In genomic region chr6:31441368-31442267, GRCh38 we compare ENCODE assay signal across 8 cellular contexts. TPM values are rescaled to one million over a fixed set of nuclear protein-coding genes. Genes with fewer than 3 reads are reported as not detected.
A peak's percentile ranks its signal among the peaks of the same experiment; 100 is the strongest.
DNase-seq lines count a peak whose midpoint lies in the region; ATAC-seq, FAIRE-seq and TF ChIP-seq lines count a peak whose summit lies in the region.

No MANE protein-coding gene starts in this region.

- intact Hi-C loops in activated B cell treated with CpG ODN at 0.5 μM for 24 hours (cut with micrococcal nuclease) (loop anchor here (1.0 to 2.0 kb wide), 3 partner anchors 44 to 305 kb away; no protein-coding TSS in a partner anchor), HepG2 (cut with micrococcal nuclease; ENCODE audit: unreplicated experiment) (loop anchor here (1.0 kb wide), 1 partner anchor 42 kb away; no protein-coding TSS in a partner anchor)

- no peak overlapping the region for H3K4me3 ChIP-seq in LNCaP clone FGC (ENCODE audit: low read depth, low read length)
- peak overlapping the region; percentile 54 for H3K4me3 ChIP-seq in coronary artery
- H3K4me3 ChIP-seq in HepG2 (replicated peaks in 1 of 3; ENCODE audit: insufficient read depth in 1 of 3, low read depth in 2 of 3, low read length in 3 of 3): peak overlapping the region in 1 of 3 experiments; percentile 38; a peak in 2 of 6 replicates

- peaks cover 24% of the 10 kb centered on the region for H3K27me3 Mint-ChIP-seq in activated B cell treated with CpG ODN at 0.5 μM for 24 hours

- H3K9me3 ChIP-seq in HepG2 (ENCODE audit: low read length): peaks cover 17% of the 10 kb centered on the region

- peak; percentile 98 for ATAC-seq in activated B cell treated with CpG ODN at 0.5 μM for 24 hours (ENCODE audit: low read depth)
- ATAC-seq in HepG2: peak; percentile 95
- no peak for ATAC-seq in GM19395 (IDR thresholded peaks at IDR 0.05; ENCODE audit: unreplicated experiment)

- 21% methylated on average over 14 of the region's 28 CpGs for WGBS in HepG2 (ENCODE audit: low lambda C conversion rate)

- peaks cover 0 to 12% of the 10 kb centered on the region in 2 experiments; a peak in 3 of 5 replicates for H3K27me3 ChIP-seq in HepG2 (ENCODE audit: control insufficient read depth in 1 of 2, insufficient read depth in 2 of 2, low read length in 2 of 2)

- peak; percentile 83 for TF ChIP-seq RAD21 in HepG2 (CRISPR knock-in tag; IDR thresholded peaks at IDR 0.05)

- FAIRE-seq in HepG2 (lab: Jason Lieb, UNC): peak; percentile 72

- peaks cover 16% of the 10 kb centered on the region for H3K4me1 Mint-ChIP-seq in activated B cell treated with CpG ODN at 0.5 μM for 24 hours

- peaks cover 2% of the 10 kb centered on the region for H3K36me3 Mint-ChIP-seq in activated B cell treated with CpG ODN at 0.5 μM for 24 hours (ENCODE audit: low read depth)

- no peak overlapping the region for H3K4me3 Mint-ChIP-seq in activated B cell treated with CpG ODN at 0.5 μM for 24 hours

- TF ChIP-seq EP300 in HepG2 (IDR thresholded peaks at IDR 0.05; ENCODE audit: low read depth in 2 of 2, low read length in 2 of 2) (no peak), HepG2 (CRISPR knock-in tag; IDR thresholded peaks at IDR 0.05; ENCODE audit: borderline replicate concordance) (no peak)

- H3K9me3 Mint-ChIP-seq in activated B cell treated with CpG ODN at 0.5 μM for 24 hours: peaks cover 13% of the 10 kb centered on the region

- peaks cover 17% of the 10 kb centered on the region for H3K4me1 ChIP-seq in HepG2 (ENCODE audit: insufficient read depth, low read length)

- in situ Hi-C loops in HepG2 (cut with HindIII; ENCODE audit: extremely low pct_ligation_motif_present, low pct_unique_long_range_greater_than_20kb): loop anchor here (5.0 kb wide), 1 partner anchor 39 kb away; the partner anchor contains the start of gene MICA

- H2AFZ ChIP-seq in HepG2 (ENCODE audit: low read length): no peak overlapping the region

- BruUV-seq in HepG2 (replicated peaks; lab: Mats Ljungman, UMichigan): no TSS peak

- no peak overlapping the region for H3K9ac ChIP-seq in HepG2 (ENCODE audit: insufficient read depth, low read depth, low read length)

- H3K79me2 ChIP-seq in HepG2 (ENCODE audit: insufficient read depth, low read length): no peaks in the 10 kb centered on the region

- no peak overlapping the region for H3K27ac Mint-ChIP-seq in activated B cell treated with CpG ODN at 0.5 μM for 24 hours

- H4K20me1 ChIP-seq in HepG2 (ENCODE audit: insufficient read depth, low read length): no peaks in the 10 kb centered on the region

- TF ChIP-seq CTCF in LNCaP clone FGC (IDR thresholded peaks at IDR 0.05; ENCODE audit: control insufficient read depth, extremely low read depth, insufficient read depth) (peak; percentile 76), activated B cell treated with CpG ODN at 0.5 μM for 24 hours (IDR thresholded peaks at IDR 0.05) (peak; percentile 59), coronary artery (IDR thresholded peaks at IDR 0.05) (peak; percentile 89), HepG2 (CRISPR knock-in tag; IDR thresholded peaks at IDR 0.05) (peak; percentile 95)

- CTCF ChIA-PET in activated B cell treated with CpG ODN at 0.5 μM for 24 hours (lab: Charles Lee): interaction anchor here (0.6 to 1.9 kb wide), 11 partner anchors 9 to 810 kb away, joined by 3 to 20 read pairs (median 4); partner anchors contain the start of gene MICA
- CTCF ChIA-PET in HepG2 (lab: Yijun Ruan, JAX; ENCODE audit: low intra/inter-chr PET ratio, low total read pairs): interaction anchor here (3.4 kb wide), 1 partner anchor 44 kb away, joined by 102 read pairs; no protein-coding TSS in a partner anchor

- POLR2A ChIA-PET in activated B cell treated with CpG ODN at 0.5 μM for 24 hours (lab: Charles Lee) (interaction anchor here (0.6 to 1.8 kb wide), 3 partner anchors 21 to 294 kb away, joined by 7 to 25 read pairs (median 8); no protein-coding TSS in a partner anchor), HepG2 (lab: Yijun Ruan, JAX) (interaction anchor here (0.9 to 2.4 kb wide), 4 partner anchors 21 to 42 kb away, joined by 3 to 22 read pairs (median 9); partner anchors contain the start of gene MICA)

- H3K27ac ChIP-seq in coronary artery (no peak overlapping the region), HepG2 (ENCODE audit: extremely low read length, insufficient read depth, low read length) (no peak overlapping the region)

- DNase-seq in NCI-H2227 (lab: John Stamatoyannopoulos, UW; ENCODE audit: unreplicated experiment): peak; percentile 60
- no peak for DNase-seq in NCI-H2227 treated with DMSO at 0.1 percent for 48 hours (lab: John Stamatoyannopoulos, UW)
- DNase-seq in LNCaP clone FGC (ENCODE audit: low read depth): no peak
- DNase-seq in activated B cell treated with CpG ODN at 0.5 μM for 24 hours: peak; percentile 81
- DNase-seq in coronary artery (ENCODE audit: low spot score): peak; percentile 80
- peak; percentile 60 for DNase-seq in HepG2 (ENCODE audit: low spot score)
- DNase-seq in stimulated activated CD4-positive, alpha-beta T cell treated with anti-CD3 and anti-CD28 coated beads, TNF-alpha, amount 100 ng/mL, for 48 hours (ENCODE audit: low read depth in 3 of 3): peak in 2 of 3 donors; percentile 62 to 86

- TF ChIP-seq POLR2A in HepG2 (IDR thresholded peaks at IDR 0.05; ENCODE audit: insufficient read depth in 1 of 2, low read depth in 2 of 2, low read length in 2 of 2): no peak

- H3K4me2 ChIP-seq in HepG2 (ENCODE audit: low read depth, low read length): peak overlapping the region; percentile 56

- H3K36me3 ChIP-seq in HepG2 (replicated peaks in 1 of 2; ENCODE audit: control insufficient read depth in 1 of 2, insufficient read depth in 2 of 2, low read length in 2 of 2): no peaks in the 10 kb centered on the region

TF ChIP-seq in HepG2, 621 proteins besides CTCF, POLR2A, EP300 and RAD21 (continues in another document):
- no peak for TF ChIP-seq ZNF614 (CRISPR knock-in tag; IDR thresholded peaks at IDR 0.05; ENCODE audit: borderline replicate concordance)
- no peak for TF ChIP-seq SATB2 (CRISPR knock-in tag; IDR thresholded peaks at IDR 0.05)
- TF ChIP-seq RXRB (CRISPR knock-in tag; IDR thresholded peaks at IDR 0.05; ENCODE audit: borderline replicate concordance): 0 out of 2 replicates have a peak, but pooled peaks have one; percentile 22

RNA-seq across cellular contexts. Expression of gene MICA, which starts 38.2 kb away (rescaled TPM):
- 8.9 and 9.0 TPM in 2 replicates for total RNA-seq in activated B cell treated with CpG ODN at 0.5 μM for 24 hours
- 20.5 and 38.1 TPM in 2 replicates for total RNA-seq in HepG2 (2016; rRNA removed; fragmentation: Illumina TruSeq; extraction: Trizol)
- total RNA-seq in HepG2 (2016; cell fraction: cytosol; rRNA removed; fragmentation: Illumina TruSeq; extraction: Trizol; ENCODE audit: low read depth): 12.0 and 12.9 TPM in 2 replicates
- total RNA-seq in HepG2 (2016; cell fraction: insoluble cytoplasmic fraction; rRNA removed; fragmentation: Illumina TruSeq; extraction: Trizol): 20.8 and 39.1 TPM in 2 replicates
- 19.5 and 19.6 TPM in 2 replicates for total RNA-seq in HepG2 (2016; cell fraction: membrane; rRNA removed; fragmentation: Illumina TruSeq; extraction: Trizol)
- 32.4 and 40.0 TPM in 2 replicates for total RNA-seq in HepG2 (2016; cell fraction: nucleus; rRNA removed; fragmentation: Illumina TruSeq; extraction: Trizol)
- 21.6 and 29.3 TPM in 2 replicates for polyA plus RNA-seq in HepG2 (2011; rRNA removed)
- 28.9 and 34.6 TPM in 2 replicates for polyA plus RNA-seq in HepG2 (2011; cell fraction: cytosol; rRNA removed)
- 28.9 and 39.2 TPM in 2 replicates for polyA plus RNA-seq in HepG2 (2011; cell fraction: nucleus; rRNA removed)
- 19.3 and 38.6 TPM in 2 replicates for polyA plus RNA-seq in HepG2 (2012)
- polyA plus RNA-seq in HepG2 (2016; cell fraction: cytosol; fragmentation: Illumina TruSeq; extraction: Trizol; ENCODE audit: low read depth): 9.5 TPM in 2 replicates
- 17.8 and 18.4 TPM in 2 replicates for polyA plus RNA-seq in HepG2 (2016; cell fraction: insoluble cytoplasmic fraction; fragmentation: Illumina TruSeq; extraction: Trizol; ENCODE audit: low read depth)
- polyA plus RNA-seq in HepG2 (2016; cell fraction: membrane; fragmentation: Illumina TruSeq; extraction: Trizol; ENCODE audit: low read depth): 13.7 and 14.7 TPM in 2 replicates
- 58.2 and 58.4 TPM in 2 replicates for polyA plus RNA-seq in HepG2 (2016; cell fraction: nucleus; fragmentation: Illumina TruSeq; extraction: Trizol; ENCODE audit: insufficient read depth, low read depth)
- 22.9 and 58.3 TPM in 2 replicates for polyA minus RNA-seq in HepG2 (2011; rRNA and poly(A)+ RNA removed; ENCODE audit: low replicate concordance)
- polyA minus RNA-seq in HepG2 (2011; cell fraction: cytosol; rRNA and poly(A)+ RNA removed): 11.5 and 17.3 TPM in 2 replicates
- polyA minus RNA-seq in HepG2 (2011; cell fraction: nucleus; rRNA and poly(A)+ RNA removed): 10.6 and 18.5 TPM in 2 replicates

RNA-seq across cellular contexts. Expression of gene MICB, which starts 56.3 kb away (rescaled TPM):
- total RNA-seq in activated B cell treated with CpG ODN at 0.5 μM for 24 hours (17.2 and 17.6 TPM in 2 replicates), HepG2 (2016; rRNA removed; fragmentation: Illumina TruSeq; extraction: Trizol) (9.0 and 12.5 TPM in 2 replicates)
- total RNA-seq in HepG2 (2016; cell fraction: cytosol; rRNA removed; fragmentation: Illumina TruSeq; extraction: Trizol; ENCODE audit: low read depth): 2.6 and 3.2 TPM in 2 replicates
- 9.5 and 13.1 TPM in 2 replicates for total RNA-seq in HepG2 (2016; cell fraction: insoluble cytoplasmic fraction; rRNA removed; fragmentation: Illumina TruSeq; extraction: Trizol)
- 6.9 TPM in 2 replicates for total RNA-seq in HepG2 (2016; cell fraction: membrane; rRNA removed; fragmentation: Illumina TruSeq; extraction: Trizol)
- total RNA-seq in HepG2 (2016; cell fraction: nucleus; rRNA removed; fragmentation: Illumina TruSeq; extraction: Trizol): 11.1 and 13.6 TPM in 2 replicates
- 12.8 and 15.4 TPM in 2 replicates for polyA plus RNA-seq in HepG2 (2011; rRNA removed)
- polyA plus RNA-seq in HepG2 (2011; cell fraction: cytosol; rRNA removed): 12.4 and 15.7 TPM in 2 replicates
- 5.2 and 6.2 TPM in 2 replicates for polyA plus RNA-seq in HepG2 (2011; cell fraction: nucleus; rRNA removed)
- polyA plus RNA-seq in HepG2 (2012): 7.7 and 11.6 TPM in 2 replicates
- polyA plus RNA-seq in HepG2 (2016; cell fraction: cytosol; fragmentation: Illumina TruSeq; extraction: Trizol; ENCODE audit: low read depth): 2.0 and 2.2 TPM in 2 replicates
- polyA plus RNA-seq in HepG2 (2016; cell fraction: insoluble cytoplasmic fraction; fragmentation: Illumina TruSeq; extraction: Trizol; ENCODE audit: low read depth): 9.0 and 9.7 TPM in 2 replicates
- polyA plus RNA-seq in HepG2 (2016; cell fraction: membrane; fragmentation: Illumina TruSeq; extraction: Trizol; ENCODE audit: low read depth): 4.3 and 4.8 TPM in 2 replicates
- 18.1 and 19.7 TPM in 2 replicates for polyA plus RNA-seq in HepG2 (2016; cell fraction: nucleus; fragmentation: Illumina TruSeq; extraction: Trizol; ENCODE audit: insufficient read depth, low read depth)
- 21.6 and 48.3 TPM in 2 replicates for polyA minus RNA-seq in HepG2 (2011; rRNA and poly(A)+ RNA removed; ENCODE audit: low replicate concordance)
- polyA minus RNA-seq in HepG2 (2011; cell fraction: cytosol; rRNA and poly(A)+ RNA removed): 9.7 and 10.3 TPM in 2 replicates
- 4.5 and 4.6 TPM in 2 replicates for polyA minus RNA-seq in HepG2 (2011; cell fraction: nucleus; rRNA and poly(A)+ RNA removed)

Comparison
In these comparisons a context has a peak if more than half of its experiments do, and no peak if none do; other contexts are left out.
1. DNase-seq: peak in NCI-H2227 (single experiment), activated B cell treated with CpG ODN at 0.5 μM for 24 hours (single experiment), coronary artery (single experiment), HepG2 (single experiment) and stimulated activated CD4-positive, alpha-beta T cell treated with anti-CD3 and anti-CD28 coated beads, TNF-alpha, amount 100 ng/mL, for 48 hours (2 of 3); none in NCI-H2227 treated with DMSO at 0.1 percent for 48 hours (single experiment) and LNCaP clone FGC (single experiment).
2. Peak in every context shown above with its lines, with median percentiles within 50 percentile points of each other: CTCF ChIP-seq.